Comparison of ENCODE assay signal across 16 cellular contexts in genomic region chr6:87772597-87773530, GRCh38.
DNase-seq lines count a peak whose midpoint lies in the region; ATAC-seq, FAIRE-seq and TF ChIP-seq lines count a peak whose summit lies in the region.
"Had no signal": no experiment of that assay in that cellular context is flagged by ENCODE, and none has a peak within 500 bp of the region (broad histone marks: within the 10 kb centered on the region; RNA-seq: fewer than 3 reads in every experiment).

No MANE protein-coding gene starts in this region.

- CTCF ChIA-PET in AG04450 (lab: Charles Lee): interaction anchor here (0.9 to 1.5 kb wide), 5 partner anchors 13 to 73 kb away, joined by 3 to 7 read pairs (median 3); no protein-coding TSS in a partner anchor

- H2AFZ ChIP-seq in H9 (ENCODE audit: low read length): peak overlapping the region; percentile 78
- peak overlapping the region; percentile 12 for H2AFZ ChIP-seq in keratinocyte (ENCODE audit: control insufficient read depth, low read length)

- H2BK15ac ChIP-seq in H9 (ENCODE audit: low read depth, low read length): no peak overlapping the region

- dilution Hi-C loops in keratinocyte (cut with MboI; ENCODE audit: extremely low pct_ligation_motif_present, low sequenced_read_pairs): no loop called here

- H3K23ac ChIP-seq in H9 (ENCODE audit: insufficient read length, low read depth, low read length): no peak overlapping the region

- ATAC-seq in stimulated activated effector memory CD8-positive, alpha-beta T cell treated with anti-CD3 and anti-CD28 coated beads, Interleukin-12 subunit alpha, Interleukin-12 subunit beta, amount 100 ng/mL, for 72 hours: no peak
- ATAC-seq: stimulated activated naive CD8-positive, alpha-beta T cell treated with anti-CD3 and anti-CD28 coated beads, Interleukin-15, Interleukin-2, amounts not matched to agents 100 U/mL and 50 U/mL, for 24 hours had no signal

- H3K56ac ChIP-seq in H9 (ENCODE audit: insufficient read length, low read depth, low read length): no peak overlapping the region

- H3K36me3 ChIP-seq in SJCRH30 (no peaks in the 10 kb centered on the region), keratinocyte (ENCODE audit: control insufficient read depth in 2 of 2, extremely low read depth in 1 of 2, insufficient read depth in 2 of 2, low read length in 2 of 2) (no peaks in the 10 kb centered on the region), tibial artery (no peaks in the 10 kb centered on the region)
- H3K36me3 ChIP-seq: brain microvascular endothelial cell, prostate gland had no signal

- H3K79me1 ChIP-seq in H9 (ENCODE audit: insufficient read depth, low read depth, low read length, poor library complexity, severe bottlenecking): no peaks in the 10 kb centered on the region

- no peak overlapping the region for H2BK20ac ChIP-seq in H9 (ENCODE audit: low read depth, low read length, poor library complexity, severe bottlenecking)

- no peak overlapping the region for H2AK5ac ChIP-seq in H9 (ENCODE audit: insufficient read length, low read length)

- H3K4me3 ChIP-seq in AG04450 (ENCODE audit: low read depth, low read length) (no peak overlapping the region), SJCRH30 (peak overlapping the region; percentile 19; the same call in 1 of the 2 replicates), keratinocyte (ENCODE audit: control insufficient read depth in 2 of 3, extremely low read depth in 1 of 3, insufficient read depth in 2 of 3, low read depth in 1 of 3, low read length in 3 of 3) (no peak overlapping the region), tibial artery (no peak overlapping the region)
- H3K4me3 ChIP-seq: prostate gland had no signal

- H3K27ac ChIP-seq in AG04450 (ENCODE audit: low read depth, low read length) (peak overlapping the region; percentile 39), H9 (ENCODE audit: insufficient read length, low read depth, low read length) (no peak overlapping the region), SJCRH30 (peak overlapping the region; percentile 26; the same call in 1 of the 2 replicates), keratinocyte (ENCODE audit: control insufficient read depth, insufficient read depth, low read length) (no peak overlapping the region), tibial artery (no peak overlapping the region)
- H3K27ac ChIP-seq: brain microvascular endothelial cell, HL-60, prostate gland had no signal

- no CpG with 5 or more reads among the region's 6 CpGs for WGBS in H9 (ENCODE audit: extremely low coverage, insufficient read length, low lambda C conversion rate)

- H3K9me3 Mint-ChIP-seq in H9: no peaks in the 10 kb centered on the region
- H3K9me3 Mint-ChIP-seq in stimulated activated effector memory CD8-positive, alpha-beta T cell treated with anti-CD3 and anti-CD28 coated beads, Interleukin-12 subunit alpha, Interleukin-12 subunit beta, amount 100 ng/mL, for 72 hours: no peaks in the 10 kb centered on the region

- H3K79me2 ChIP-seq in H9 (ENCODE audit: insufficient read depth, low read length) (no peaks in the 10 kb centered on the region), keratinocyte (ENCODE audit: control insufficient read depth, insufficient read depth, low read length) (no peaks in the 10 kb centered on the region)

- no peaks in the 10 kb centered on the region for H3K9me1 ChIP-seq in keratinocyte (ENCODE audit: control insufficient read depth, extremely low read depth, insufficient read depth, low read length)

- no peak overlapping the region for H3K4ac ChIP-seq in H9 (ENCODE audit: low read depth, low read length)

- peak overlapping the region in 2 of 3 experiments; percentile 13 to 37; a peak in 4 of 7 replicates for H3K27ac Mint-ChIP-seq in H9
- H3K27ac Mint-ChIP-seq in stimulated activated effector memory CD8-positive, alpha-beta T cell treated with anti-CD3 and anti-CD28 coated beads, Interleukin-12 subunit alpha, Interleukin-12 subunit beta, amount 100 ng/mL, for 72 hours: no peak overlapping the region
- H3K27ac Mint-ChIP-seq: CD14-positive monocyte, memory B cell had no signal

- no peaks in the 10 kb centered on the region for H3K4me1 ChIP-seq in H9 (ENCODE audit: insufficient read depth, low read length)
- peaks cover 8% of the 10 kb centered on the region for H3K4me1 ChIP-seq in SJCRH30
- H3K4me1 ChIP-seq in keratinocyte (ENCODE audit: control insufficient read depth, extremely low read depth, insufficient read depth, low read length): no peaks in the 10 kb centered on the region
- no peaks in the 10 kb centered on the region for H3K4me1 ChIP-seq in tibial artery
- H3K4me1 ChIP-seq: prostate gland had no signal

- H3K9ac ChIP-seq in H9 (ENCODE audit: extremely low read depth, insufficient read length, low read length) (no peak overlapping the region), keratinocyte (ENCODE audit: control insufficient read depth, extremely low read depth, insufficient read depth, low read length) (no peak overlapping the region)

- H3T11ph ChIP-seq in H9 (ENCODE audit: low read length): no peak overlapping the region

- no peaks in the 10 kb centered on the region for H3K9me3 ChIP-seq in AG04450 (ENCODE audit: control insufficient read depth, insufficient read depth, low read length)
- H3K9me3 ChIP-seq in H9 (ENCODE audit: control insufficient read depth, low read depth, low read length): no peaks in the 10 kb centered on the region
- no peaks in the 10 kb centered on the region for H3K9me3 ChIP-seq in SJCRH30 (replicated peaks)
- no peaks in the 10 kb centered on the region for H3K9me3 ChIP-seq in keratinocyte (ENCODE audit: control insufficient read depth, low read depth, low read length)
- no peaks in the 10 kb centered on the region for H3K9me3 ChIP-seq in tibial artery
- H3K9me3 ChIP-seq: prostate gland had no signal

- POLR2A ChIA-PET in AG04450 (lab: Yijun Ruan, JAX): interaction anchor here (0.6 to 2.2 kb wide), 9 partner anchors 9 to 223 kb away, joined by 3 to 32 read pairs (median 4); partner anchors contain the start of gene AKIRIN2

- intact Hi-C loops in tibial artery (cut with DNase I; ENCODE audit: low total_unique reads): no loop called here

- H2BK120ac ChIP-seq in H9 (ENCODE audit: low read depth, low read length, poor library complexity, severe bottlenecking): no peak overlapping the region

- peak; percentile 74 for DNase-seq in AG04450 (ENCODE audit: low read depth, low spot score)
- no peak for DNase-seq in H9
- peak; percentile 13 to 64 for DNase-seq in SJCRH30
- DNase-seq in keratinocyte (ENCODE audit: low read depth, low spot score): no peak
- DNase-seq in tibial artery: no peak
- no peak for DNase-seq in NCI-H526 (lab: John Stamatoyannopoulos, UW)
- DNase-seq in activated CD4-positive, alpha-beta T cell treated with anti-CD3 and anti-CD28 coated beads, Interleukin-2, amount 50 U/mL, for 48 hours: no peak
- no peak for DNase-seq in stimulated activated effector memory CD8-positive, alpha-beta T cell treated with anti-CD3 and anti-CD28 coated beads, Interleukin-12 subunit alpha, Interleukin-12 subunit beta, amount 100 ng/mL, for 72 hours (ENCODE audit: low spot score in 2 of 2)
- DNase-seq: activated effector memory CD4-positive, alpha-beta T cell treated with Interleukin-2 at 50 U/mL for 16 hours; brain microvascular endothelial cell; stimulated activated CD4-positive, alpha-beta T cell treated with anti-CD3 and anti-CD28 coated beads, Interleukin-4, amount 100 ng/mL, for 1 hour; stimulated activated naive CD8-positive, alpha-beta T cell treated with anti-CD3 and anti-CD28 coated beads, Interleukin-15, Interleukin-2, amounts not matched to agents 100 U/mL and 50 U/mL, for 24 hours had no signal

- no peak overlapping the region for H2BK5ac ChIP-seq in H9 (ENCODE audit: insufficient read length, low read length)

- H4K20me1 ChIP-seq in H9 (ENCODE audit: control insufficient read depth, insufficient read depth, insufficient read length) (no peaks in the 10 kb centered on the region), keratinocyte (ENCODE audit: control insufficient read depth, extremely low read depth, insufficient read depth, low read length) (no peaks in the 10 kb centered on the region)

- H3K27me3 ChIP-seq in AG04450 (ENCODE audit: control insufficient read depth, insufficient read depth, low read length) (no peaks in the 10 kb centered on the region), H9 (ENCODE audit: insufficient read depth, low read length) (no peaks in the 10 kb centered on the region), SJCRH30 (no peaks in the 10 kb centered on the region), keratinocyte (ENCODE audit: control insufficient read depth, extremely low read depth, insufficient read depth, low read length) (no peaks in the 10 kb centered on the region), tibial artery (no peaks in the 10 kb centered on the region)
- H3K27me3 ChIP-seq: brain microvascular endothelial cell had no signal

- no peak overlapping the region for H3K14ac ChIP-seq in H9 (ENCODE audit: insufficient read depth, low read length)

- no peak overlapping the region for H4K8ac ChIP-seq in H9 (replicated peaks; ENCODE audit: insufficient read length, low read depth, low read length)

- no peaks in the 10 kb centered on the region for H3K27me3 Mint-ChIP-seq in H9 (ENCODE audit: low read depth)
- H3K27me3 Mint-ChIP-seq: memory B cell had no signal

- no peak overlapping the region for H4K5ac ChIP-seq in H9 (ENCODE audit: insufficient read length, low read depth, low read length)

- H3K4me1 Mint-ChIP-seq in H9: peaks cover 10 to 12% of the 10 kb centered on the region in 2 experiments
- no peaks in the 10 kb centered on the region for H3K4me1 Mint-ChIP-seq in stimulated activated effector memory CD8-positive, alpha-beta T cell treated with anti-CD3 and anti-CD28 coated beads, Interleukin-12 subunit alpha, Interleukin-12 subunit beta, amount 100 ng/mL, for 72 hours
- H3K4me1 Mint-ChIP-seq: memory B cell had no signal

- H2BK12ac ChIP-seq in H9 (ENCODE audit: insufficient read length, low read depth, low read length): no peak overlapping the region

- no peak overlapping the region for H3K4me3 Mint-ChIP-seq in H9
- no peak overlapping the region for H3K4me3 Mint-ChIP-seq in stimulated activated effector memory CD8-positive, alpha-beta T cell treated with anti-CD3 and anti-CD28 coated beads, Interleukin-12 subunit alpha, Interleukin-12 subunit beta, amount 100 ng/mL, for 72 hours
- H3K4me3 Mint-ChIP-seq: CD14-positive monocyte, memory B cell had no signal

- no peak overlapping the region for H3K4me2 ChIP-seq in H9 (ENCODE audit: insufficient read depth, insufficient read length, low read length)
- no peak overlapping the region for H3K4me2 ChIP-seq in keratinocyte (ENCODE audit: control insufficient read depth, extremely low read depth, insufficient read depth, low read depth, low read length)

- FAIRE-seq in keratinocyte (lab: Jason Lieb, UNC): no peak

- no peaks in the 10 kb centered on the region; a peak in 1 of 7 replicates for H3K36me3 Mint-ChIP-seq in H9 (ENCODE audit: insufficient read depth in 1 of 3, low read depth in 3 of 3)
- no peaks in the 10 kb centered on the region for H3K36me3 Mint-ChIP-seq in stimulated activated effector memory CD8-positive, alpha-beta T cell treated with anti-CD3 and anti-CD28 coated beads, Interleukin-12 subunit alpha, Interleukin-12 subunit beta, amount 100 ng/mL, for 72 hours
- H3K36me3 Mint-ChIP-seq: CD14-positive monocyte, memory B cell had no signal

- TF ChIP-seq CTCF in AG04450 (IDR thresholded peaks at IDR 0.05; ENCODE audit: low read depth, low read length) (no peak), H9 (conservative IDR thresholded peaks at IDR 0.05) (no peak), keratinocyte (optimal IDR thresholded peaks at IDR 0.05 in 1 of 3, IDR thresholded peaks at IDR 0.05 in 1 of 3, conservative IDR thresholded peaks at IDR 0.05 in 1 of 3; ENCODE audit: extremely low read depth in 1 of 3, insufficient read depth in 2 of 3, low read length in 3 of 3) (no peak), tibial artery (IDR thresholded peaks at IDR 0.05) (no peak)

- H3K18ac ChIP-seq in H9 (ENCODE audit: insufficient read length, low read depth, low read length): no peak overlapping the region

- peak overlapping the region; percentile 29 for H4K91ac ChIP-seq in H9 (ENCODE audit: insufficient read length, low read depth, low read length)

- H3K23me2 ChIP-seq in H9 (ENCODE audit: insufficient read length, low read depth, low read length, poor library complexity, severe bottlenecking): no peaks in the 10 kb centered on the region

Comparison
In these comparisons a context has a peak if more than half of its experiments do, and no peak if none do; other contexts are left out.
1. DNase-seq: peak in AG04450 (single experiment) and SJCRH30 (2 of 2); none in H9 (single experiment), keratinocyte (single experiment), tibial artery (0 of 2), NCI-H526 (0 of 2), activated CD4-positive, alpha-beta T cell treated with anti-CD3 and anti-CD28 coated beads, Interleukin-2, amount 50 U/mL, for 48 hours (0 of 2) and stimulated activated effector memory CD8-positive, alpha-beta T cell treated with anti-CD3 and anti-CD28 coated beads, Interleukin-12 subunit alpha, Interleukin-12 subunit beta, amount 100 ng/mL, for 72 hours (0 of 2).
2. H3K27ac ChIP-seq: peak in AG04450 (single experiment) and SJCRH30 (single experiment); none in H9 (single experiment), keratinocyte (single experiment) and tibial artery (0 of 2).